In genomic region chr3:14652360-14652907, GRCh38 we compare ENCODE assay signal across 9 cellular contexts. TPM values are rescaled to one million over a fixed set of nuclear protein-coding genes. Genes with fewer than 3 reads are reported as not detected.
A peak's percentile ranks its signal among the peaks of the same experiment; 100 is the strongest.
DNase-seq lines count a peak whose midpoint lies in the region; ATAC-seq and TF ChIP-seq lines count a peak whose summit lies in the region.
"Not testable (repeated sequence)": the region's sequence is repeated elsewhere in the genome, so short reads cannot be mapped to it uniquely, and the experiment has no call there.
"Had no signal": no experiment of that assay in that cellular context is flagged by ENCODE, and none has a peak within 500 bp of the region (broad histone marks: within the 10 kb centered on the region; RNA-seq: fewer than 3 reads in every experiment).

No MANE protein-coding gene starts in this region.

- TF ChIP-seq CTCF in WERI-Rb-1 (IDR thresholded peaks at IDR 0.05; ENCODE audit: low read depth, low read length); body of pancreas (IDR thresholded peaks at IDR 0.05); fibroblast of pulmonary artery (IDR thresholded peaks at IDR 0.05; ENCODE audit: low read length, missing control alignments); retinal pigment epithelial cell (conservative IDR thresholded peaks at IDR 0.05; ENCODE audit: low read depth, low read length): not testable (repeated sequence)

- peaks cover 19% of the 10 kb centered on the region for H3K4me1 Mint-ChIP-seq in memory B cell

- peak overlapping the region; percentile 90 for H3K4me3 Mint-ChIP-seq in memory B cell

- H3K36me3 ChIP-seq in ES-I3 (ENCODE audit: insufficient read depth, low read length); MG63; body of pancreas (replicated peaks in 1 of 2; ENCODE audit: insufficient read depth in 1 of 2, low read depth in 2 of 2); aorta (ENCODE audit: control insufficient read depth in 1 of 2, insufficient read depth in 2 of 2, low read length in 1 of 2): not testable (repeated sequence)
- H3K36me3 ChIP-seq in WERI-Rb-1 = peaks cover 26% of the 10 kb centered on the region

- 72 to 82% methylated on average over 21 of the region's 21 CpGs for WGBS in body of pancreas, 2 donors
- WGBS in aorta, 2 donors = 79 to 80% methylated on average over 21 of the region's 21 CpGs

- H3K4me1 ChIP-seq in ES-I3 (ENCODE audit: insufficient read depth, low read length); aorta (ENCODE audit: control insufficient read depth in 1 of 2, insufficient read depth in 2 of 2, low read length in 2 of 2): not testable (repeated sequence)
- H3K4me1 ChIP-seq in body of pancreas = peaks cover 45% of the 10 kb centered on the region

- not testable (repeated sequence) for ATAC-seq in body of pancreas; memory B cell (ENCODE audit: low read depth); aorta (ENCODE audit: low FRiP score)

- not testable (repeated sequence) for DNase-seq in MG63; WERI-Rb-1; body of pancreas; memory B cell (ENCODE audit: low spot score in 2 of 2); retinal pigment epithelial cell (ENCODE audit: low read depth); aorta
- DNase-seq in fibroblast of pulmonary artery (ENCODE audit: low read depth) = peak; percentile 31

- H3K27ac Mint-ChIP-seq in memory B cell = peak overlapping the region; percentile 100

- H3K9me3 Mint-ChIP-seq in memory B cell = not testable (repeated sequence)

- intact Hi-C loops in body of pancreas (cut with DNase I) = not testable (repeated sequence)
- intact Hi-C loops in aorta (cut with DNase I) = loop anchor here in 1 of 2 donors (5.0 to 10.0 kb wide), 2 partner anchors 525 to 758 kb away; partner anchors contain the start of gene TMEM43

- not testable (repeated sequence) for TF ChIP-seq POLR2A in body of pancreas (IDR thresholded peaks at IDR 0.05)

- H3K9me3 ChIP-seq in ES-I3 (ENCODE audit: control insufficient read depth, insufficient read depth, low read length); MG63; WERI-Rb-1 (ENCODE audit: severe bottlenecking); body of pancreas; aorta (ENCODE audit: control insufficient read depth, low read length): not testable (repeated sequence)

- not testable (repeated sequence) for H3K27me3 ChIP-seq in MG63; WERI-Rb-1 (ENCODE audit: insufficient read depth, low read depth, severe bottlenecking); body of pancreas; aorta (ENCODE audit: control insufficient read depth in 1 of 2, insufficient read depth in 2 of 2, low read length in 1 of 2)

- H3K27ac ChIP-seq in WERI-Rb-1 = not testable (repeated sequence)
- H3K27ac ChIP-seq in body of pancreas (peak overlapping the region in 3 of 4 donors; percentile 68 to 86 (median 84)), aorta (ENCODE audit: low read depth in 1 of 2, low read length in 2 of 2) (peak overlapping the region in 1 of 2 donors; percentile 85)

- H3K36me3 Mint-ChIP-seq in memory B cell = peaks cover 10% of the 10 kb centered on the region

- H3K4me3 ChIP-seq in MG63 (peak overlapping the region; percentile 76), WERI-Rb-1 (ENCODE audit: low read depth, low read length) (peak overlapping the region; percentile 99), body of pancreas (peak overlapping the region; percentile 49 to 67), fibroblast of pulmonary artery (replicated peaks; ENCODE audit: low read depth, low read length) (peak overlapping the region; percentile 83), retinal pigment epithelial cell (ENCODE audit: low read length) (peak overlapping the region; percentile 91), aorta (ENCODE audit: low read length in 2 of 2) (peak overlapping the region; percentile 72 to 91)

- H3K27me3 Mint-ChIP-seq in memory B cell = not testable (repeated sequence)

- peak overlapping the region; percentile 54 for H3K9ac ChIP-seq in ES-I3 (ENCODE audit: low read depth, low read length)

RNA-seq across cellular contexts. Expression of gene CCDC174, which starts 0.9 kb away (rescaled TPM):
- total RNA-seq in MG63 (2014; rRNA removed; shearing (Covaris generic); ENCODE audit: low replicate concordance) = 3.0 and 10.7 TPM in 2 replicates
- 10 to 100 TPM; 11.2 to 17.8 TPM for total RNA-seq in body of pancreas
- 10 to 100 TPM; 19.3 to 25.2 TPM for total RNA-seq in aorta
- 10 to 100 TPM; 21.4 to 30.1 TPM for polyA plus RNA-seq in aorta

RNA-seq across cellular contexts. Expression of gene C3orf20, which starts 22.5 kb away (rescaled TPM):
- 0.03 TPM in 1 of 2 replicates, not detected in the other for total RNA-seq in MG63 (2014; rRNA removed; shearing (Covaris generic); ENCODE audit: low replicate concordance)
- total RNA-seq in body of pancreas (not detected), aorta (under 1 TPM; 0.16 to 0.30 TPM)
- not detected for polyA plus RNA-seq in aorta
- total RNA-seq: renal cortical epithelial cell had no signal
